Comparison of ENCODE assay signal across 2 cellular contexts in the genomic region with DNA sequence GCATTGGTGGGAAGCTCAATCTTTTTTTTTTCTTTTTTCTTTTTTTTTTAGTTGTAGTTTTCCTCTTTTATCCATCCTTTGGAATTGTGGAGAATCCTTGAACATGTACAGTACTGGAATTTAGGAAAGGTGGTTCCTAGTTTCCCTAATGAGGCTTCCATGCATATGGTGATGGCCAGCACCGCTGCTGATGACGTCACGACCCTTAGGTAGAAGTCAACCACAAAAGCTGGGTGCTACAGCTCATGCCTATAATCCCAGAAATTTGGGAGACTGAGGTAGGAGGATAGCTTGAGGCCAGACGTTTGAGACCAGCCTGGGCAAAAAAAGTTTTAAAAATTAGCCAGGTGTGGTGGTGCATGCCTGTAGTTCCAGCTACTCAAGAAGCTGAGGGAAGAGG.
TF ChIP-seq lines count a peak whose summit lies in the region.

No MANE protein-coding gene starts in this region.

TF ChIP-seq in HepG2, 621 proteins besides CTCF, POLR2A, EP300 and RAD21:
- TF ChIP-seq ATF7 (IDR thresholded peaks at IDR 0.05) (peak; percentile 94), ATF7 (CRISPR knock-in tag; IDR thresholded peaks at IDR 0.05) (no peak), CREB3 (CRISPR knock-in tag; IDR thresholded peaks at IDR 0.05) (no peak), CREB1 (IDR thresholded peaks at IDR 0.05) (peak; percentile 98), CREB1 (CRISPR knock-in tag; IDR thresholded peaks at IDR 0.05) (no peak)

TF ChIP-seq in K562, 482 proteins besides CTCF, POLR2A, EP300 and RAD21:
- TF ChIP-seq ATF1 (CRISPR knock-in tag; IDR thresholded peaks at IDR 0.05) (no peak; the same call in 1 of the 2 replicates), ATF1 (tag; IDR thresholded peaks at IDR 0.05) (peak; percentile 58), BDP1 (IDR thresholded peaks at IDR 0.05; ENCODE audit: insufficient read depth, insufficient read length) (no peak), CREM (IDR thresholded peaks at IDR 0.05; ENCODE audit: low read depth) (peak; percentile 15; the same call in 1 of the 2 replicates)
TF ChIP-seq in K562: peak in this region for 2.
